Comparison of ENCODE assay signal across 15 cellular contexts in genomic region chr5:109250533-109251329, GRCh38.
A peak's percentile ranks its signal among the peaks of the same experiment; 100 is the strongest.
DNase-seq lines count a peak whose midpoint lies in the region; ATAC-seq and TF ChIP-seq lines count a peak whose summit lies in the region.
"Had no signal": no experiment of that assay in that cellular context is flagged by ENCODE, and none has a peak within 500 bp of the region (broad histone marks: within the 10 kb centered on the region; RNA-seq: fewer than 3 reads in every experiment).

No MANE protein-coding gene starts in this region.

- peak; percentile 60 for ATAC-seq in WTC11
- no peak for ATAC-seq in activated T-cell treated with anti-CD3 and anti-CD28 coated beads, Interleukin-2, amount 50 U/mL, for 4 hours
- ATAC-seq: GM12878 had no signal

- H2BK15ac ChIP-seq in mesenchymal stem cell (ENCODE audit: low read depth, poor library complexity, severe bottlenecking) = no peak overlapping the region

- H3K27me3 Mint-ChIP-seq in WTC11 (ENCODE audit: low read depth) = no peaks in the 10 kb centered on the region; the same call in 1 of the 2 replicates
- H3K27me3 Mint-ChIP-seq in type B pancreatic cell = peaks cover 42% of the 10 kb centered on the region
- H3K27me3 Mint-ChIP-seq in activated T-cell treated with anti-CD3 and anti-CD28 coated beads, Interleukin-2, amount 50 U/mL, for 4 hours (ENCODE audit: low read depth) = no peaks in the 10 kb centered on the region
- H3K27me3 Mint-ChIP-seq: CD8-positive, alpha-beta memory T cell had no signal

- no peak overlapping the region for H4K8ac ChIP-seq in mesenchymal stem cell (ENCODE audit: low read length)

- H3K9me3 Mint-ChIP-seq in WTC11 = peaks cover 15% of the 10 kb centered on the region
- H3K9me3 Mint-ChIP-seq in type B pancreatic cell = peaks cover 12% of the 10 kb centered on the region
- H3K9me3 Mint-ChIP-seq in activated T-cell treated with anti-CD3 and anti-CD28 coated beads, Interleukin-2, amount 50 U/mL, for 4 hours = peaks cover 13% of the 10 kb centered on the region

- H2BK5ac ChIP-seq in mesenchymal stem cell (ENCODE audit: low read depth, low read length, poor library complexity, severe bottlenecking) = no peak overlapping the region

- H3K4me3 ChIP-seq in mesenchymal stem cell (ENCODE audit: insufficient read depth in 1 of 2, low read depth in 1 of 2, low read length in 2 of 2) = no peak overlapping the region
- H3K4me3 ChIP-seq: BLaER1, GM12878, HAP-1 had no signal

- H3K14ac ChIP-seq in mesenchymal stem cell (ENCODE audit: low read length in 2 of 2) = no peak overlapping the region

- DNase-seq in NCI-H524 (lab: John Stamatoyannopoulos, UW) (peak; percentile 34 to 53), NCI-H524 treated with DMSO at 0.1 percent for 48 hours (lab: John Stamatoyannopoulos, UW) (no peak), WTC11 (ENCODE audit: low spot score) (no peak), mesenchymal stem cell (no peak), type B pancreatic cell (ENCODE audit: extremely low spot score, unreplicated experiment) (no peak), hippocampal formation (lab: John Stamatoyannopoulos, UW) (no peak)
- DNase-seq in activated T-cell treated with anti-CD3 and anti-CD28 coated beads, Interleukin-2, amount 50 U/mL, for 4 hours = no peak
- DNase-seq: 8988T; AML-193; Caco-2; CD8-positive, alpha-beta memory T cell; GOT3 had no signal

- H3K27ac Mint-ChIP-seq in WTC11 (no peak overlapping the region), type B pancreatic cell (no peak overlapping the region)
- H3K27ac Mint-ChIP-seq: CD8-positive, alpha-beta memory T cell had no signal

- no peaks in the 10 kb centered on the region for H3K36me3 ChIP-seq in mesenchymal stem cell (ENCODE audit: control insufficient read depth in 1 of 2, insufficient read depth in 2 of 2, low read depth in 1 of 2, low read length in 2 of 2)
- H3K36me3 ChIP-seq: BLaER1, HAP-1 had no signal

- H3K4me1 Mint-ChIP-seq in WTC11 (no peaks in the 10 kb centered on the region), type B pancreatic cell (ENCODE audit: unreplicated experiment) (peaks cover 8% of the 10 kb centered on the region)
- H3K4me1 Mint-ChIP-seq in activated T-cell treated with anti-CD3 and anti-CD28 coated beads, Interleukin-2, amount 50 U/mL, for 4 hours (ENCODE audit: low read depth) = no peaks in the 10 kb centered on the region
- H3K4me1 Mint-ChIP-seq: CD8-positive, alpha-beta memory T cell had no signal

- H3K27ac ChIP-seq in mesenchymal stem cell (ENCODE audit: low read length, poor library complexity, severe bottlenecking) = no peak overlapping the region
- H3K27ac ChIP-seq: BLaER1 had no signal

- no peaks in the 10 kb centered on the region for H3K4me1 ChIP-seq in mesenchymal stem cell (ENCODE audit: control insufficient read depth, insufficient read depth, low read depth, low read length)
- H3K4me1 ChIP-seq: Caco-2, HAP-1 had no signal

- no peak overlapping the region for H2AK5ac ChIP-seq in mesenchymal stem cell (ENCODE audit: low read length, severe bottlenecking)

- TF ChIP-seq CTCF in WTC11 (IDR thresholded peaks at IDR 0.05) = no peak
- no peak for TF ChIP-seq CTCF in type B pancreatic cell (conservative IDR thresholded peaks at IDR 0.05)

- no peak overlapping the region for H3K23ac ChIP-seq in mesenchymal stem cell (ENCODE audit: low read length in 2 of 2)

- no peak overlapping the region for H3K4ac ChIP-seq in mesenchymal stem cell (ENCODE audit: low read depth in 1 of 2, low read length in 2 of 2)

- H3K79me1 ChIP-seq in mesenchymal stem cell (replicated peaks; ENCODE audit: low read length, poor library complexity, severe bottlenecking) = no peaks in the 10 kb centered on the region

- no peak overlapping the region for H2BK120ac ChIP-seq in mesenchymal stem cell (ENCODE audit: low read depth, low read length)

- no peaks in the 10 kb centered on the region for H3K27me3 ChIP-seq in mesenchymal stem cell (ENCODE audit: control insufficient read depth in 1 of 2, insufficient read depth in 1 of 2, low read length in 2 of 2)
- H3K27me3 ChIP-seq: BLaER1 had no signal

- POLR2A ChIA-PET in WTC11 (lab: Charles Lee) = no interaction called here

- no peak overlapping the region for H2BK12ac ChIP-seq in mesenchymal stem cell (ENCODE audit: low read length in 2 of 2)

- WGBS in mesenchymal stem cell = 96% methylated on average over 21 of the region's 24 CpGs

- CTCF ChIA-PET in WTC11 (lab: Charles Lee) = no interaction called here

- H3K4me2 ChIP-seq in mesenchymal stem cell (ENCODE audit: low read length, poor library complexity, severe bottlenecking) = no peak overlapping the region
- H3K4me2 ChIP-seq: BLaER1 had no signal

- no peak overlapping the region for H3K18ac ChIP-seq in mesenchymal stem cell (ENCODE audit: low read depth in 1 of 2, low read length in 2 of 2)

- H3K36me3 Mint-ChIP-seq in WTC11 (peaks cover 14% of the 10 kb centered on the region), type B pancreatic cell (peaks cover 4% of the 10 kb centered on the region)
- peaks cover 3% of the 10 kb centered on the region for H3K36me3 Mint-ChIP-seq in activated T-cell treated with anti-CD3 and anti-CD28 coated beads, Interleukin-2, amount 50 U/mL, for 4 hours (ENCODE audit: insufficient read depth)

- H4K91ac ChIP-seq in mesenchymal stem cell (ENCODE audit: low read length) = no peak overlapping the region

- H3K9me3 ChIP-seq in mesenchymal stem cell (ENCODE audit: control insufficient read depth, low read length) = peaks cover 8% of the 10 kb centered on the region

- no peak overlapping the region for H3K9ac ChIP-seq in mesenchymal stem cell (ENCODE audit: low read length)
- H3K9ac ChIP-seq: BLaER1 had no signal

- H2AFZ ChIP-seq in mesenchymal stem cell (ENCODE audit: low read depth, low read length) = peak overlapping the region; percentile 36

- H3K4me3 Mint-ChIP-seq in WTC11 (no peak overlapping the region), type B pancreatic cell (peak overlapping the region; percentile 38)
- no peak overlapping the region for H3K4me3 Mint-ChIP-seq in activated T-cell treated with anti-CD3 and anti-CD28 coated beads, Interleukin-2, amount 50 U/mL, for 4 hours
- H3K4me3 Mint-ChIP-seq: CD8-positive, alpha-beta memory T cell had no signal

TF ChIP-seq in WTC11, 78 proteins besides CTCF, POLR2A, EP300 and RAD21 (continues in another document):
- TF ChIP-seq OVOL2 (CRISPR knock-in tag; IDR thresholded peaks at IDR 0.05; ENCODE audit: borderline replicate concordance) (no peak), ZNF532 (CRISPR knock-in tag; IDR thresholded peaks at IDR 0.05; ENCODE audit: borderline replicate concordance) (no peak), AR (CRISPR knock-in tag; IDR thresholded peaks at IDR 0.05) (no peak), PRRX2 (CRISPR knock-in tag; IDR thresholded peaks at IDR 0.05) (no peak), FOXP1 (CRISPR knock-in tag; IDR thresholded peaks at IDR 0.05; ENCODE audit: borderline replicate concordance) (no peak), SMAD3 (CRISPR knock-in tag; IDR thresholded peaks at IDR 0.05; ENCODE audit: borderline replicate concordance) (no peak), ESRRA (CRISPR knock-in tag; IDR thresholded peaks at IDR 0.05; ENCODE audit: borderline replicate concordance) (no peak)

Comparison
In these comparisons a context has a peak if more than half of its experiments do, and no peak if none do; other contexts are left out.
1. DNase-seq: peak in NCI-H524 (2 of 2); none in NCI-H524 treated with DMSO at 0.1 percent for 48 hours (single experiment), WTC11 (single experiment), mesenchymal stem cell (single experiment), type B pancreatic cell (single experiment), hippocampal formation (0 of 2) and activated T-cell treated with anti-CD3 and anti-CD28 coated beads, Interleukin-2, amount 50 U/mL, for 4 hours (single experiment).